19 cellular contexts compared by ENCODE assay signal in genomic region chrX:10568428-10568827, GRCh38. TPM values are rescaled to one million over a fixed set of nuclear protein-coding genes. Genes with fewer than 3 reads are reported as not detected.
DNase-seq lines count a peak whose midpoint lies in the region; ATAC-seq, FAIRE-seq and TF ChIP-seq lines count a peak whose summit lies in the region.
"Had no signal": no experiment of that assay in that cellular context is flagged by ENCODE, and none has a peak within 500 bp of the region (broad histone marks: within the 10 kb centered on the region; RNA-seq: fewer than 3 reads in every experiment).

No MANE protein-coding gene starts in this region.

- FAIRE-seq in A549 (lab: Jason Lieb, UNC): no peak
- FAIRE-seq: D721Med, G401.6, GM12892 had no signal

- H3K4me3 ChIP-seq in A549: 0 out of 3 replicates have a peak overlapping the region, but pooled peaks have one; percentile 5
- H3K4me3 ChIP-seq in Panc1 (ENCODE audit: low read depth in 2 of 2, low read length in 2 of 2): no peak overlapping the region
- H3K4me3 ChIP-seq in ectodermal cell (ENCODE audit: insufficient read depth, low read depth, low read length): no peak overlapping the region
- H3K4me3 ChIP-seq: GM23338 had no signal

- peak overlapping the region; percentile 81 to 97 for H3K27ac ChIP-seq in A549
- peak overlapping the region; percentile 23; the same call in 1 of the 2 replicates for H3K27ac ChIP-seq in Panc1 (ENCODE audit: low read length)
- H3K27ac ChIP-seq in ectodermal cell (ENCODE audit: insufficient read depth, low read depth, low read length, poor library complexity, severe bottlenecking): peak overlapping the region; percentile 16
- H3K27ac ChIP-seq: C4-2B had no signal

- ATAC-seq in A549 (peak in 1 of 2 experiments; percentile 43; a peak in 3 of 6 replicates), Panc1 (no peak), HG02588 (IDR thresholded peaks at IDR 0.05; ENCODE audit: unreplicated experiment) (no peak)
- ATAC-seq: GM23338 had no signal

- in situ Hi-C loops in Panc1 (cut with HindIII; ENCODE audit: low pct_unique_long_range_greater_than_20kb, low sequenced_read_pairs): no loop called here

- H3K9me3 ChIP-seq in A549 (peaks cover 3% of the 10 kb centered on the region; the same call in 2 of the 3 replicates), Panc1 (ENCODE audit: control insufficient read depth, insufficient read depth, low read depth, low read length) (no peaks in the 10 kb centered on the region), ectodermal cell (ENCODE audit: control insufficient read depth, low read length) (no peaks in the 10 kb centered on the region)
- H3K9me3 ChIP-seq: BE2C had no signal

- POLR2A ChIA-PET in A549 (lab: Yijun Ruan, JAX): no interaction called here
- POLR2A ChIA-PET in Panc1 (lab: Charles Lee): no interaction called here

- H3K4me2 ChIP-seq in A549: peak overlapping the region; percentile 69
- H3K4me2 ChIP-seq: GM23338 had no signal

- TF ChIP-seq RAD21 in A549 (conservative IDR thresholded peaks at IDR 0.05 in 1 of 2, IDR thresholded peaks at IDR 0.05 in 1 of 2): no peak

- H3K36me3 ChIP-seq in Panc1 (ENCODE audit: control insufficient read depth, insufficient read depth, low read length) (no peaks in the 10 kb centered on the region), ectodermal cell (ENCODE audit: control insufficient read depth, insufficient read depth, low read length) (no peaks in the 10 kb centered on the region)
- H3K36me3 ChIP-seq: BE2C had no signal

- no peak for TF ChIP-seq POLR2A in A549 (IDR thresholded peaks at IDR 0.05; ENCODE audit: low read length)

- no TSS peak for BruUV-seq in Panc1 (replicated peaks; lab: Mats Ljungman, UMichigan)

- H3K27me3 ChIP-seq in Panc1 (ENCODE audit: control insufficient read depth, insufficient read depth, low read length) (no peaks in the 10 kb centered on the region), ectodermal cell (ENCODE audit: control insufficient read depth, insufficient read depth, low read length, poor library complexity, severe bottlenecking) (no peaks in the 10 kb centered on the region)
- H3K27me3 ChIP-seq: BE2C had no signal

- TF ChIP-seq CTCF in A549 (IDR thresholded peaks at IDR 0.05): no peak
- TF ChIP-seq CTCF in Panc1 (IDR thresholded peaks at IDR 0.05): no peak

- whole genome bisulfite sequencing in A549 (ENCODE audit: missing lambda C conversion rate): 0% methylated on average over 2 of the region's 3 CpGs
- 75 to 77% methylated on average over 3 of the region's 3 CpGs for WGBS in ectodermal cell, 2 experiments

- DNase-seq in A549 (ENCODE audit: low read depth in 1 of 2, low spot score in 1 of 2) (no peak), Panc1 (ENCODE audit: low read depth, low spot score) (no peak), retina (peak; percentile 56), activated gamma-delta T cell (lab: John Stamatoyannopoulos, UW) (no peak), GOT3 (lab: John Stamatoyannopoulos, UW) (no peak)
- DNase-seq: BE2C; CD4-positive, alpha-beta memory T cell; COR-L47; DMS153; DMS79 treated with DMSO at 0.1 percent for 48 hours; EL; H9 had no signal

- CTCF ChIA-PET in A549 (lab: Yijun Ruan, JAX): no interaction called here
- CTCF ChIA-PET in Panc1 (lab: Charles Lee): no interaction called here

- TF ChIP-seq EP300 in A549 (IDR thresholded peaks at IDR 0.05): no peak

- intact Hi-C loops in Panc1 (cut with micrococcal nuclease; ENCODE audit: unreplicated experiment): no loop called here

- peaks cover 95% of the 10 kb centered on the region for H3K4me1 ChIP-seq in A549
- peaks cover 16% of the 10 kb centered on the region for H3K4me1 ChIP-seq in Panc1 (ENCODE audit: control insufficient read depth, insufficient read depth, low read length)
- no peaks in the 10 kb centered on the region for H3K4me1 ChIP-seq in ectodermal cell (ENCODE audit: control insufficient read depth, insufficient read depth, low read length)
- H3K4me1 ChIP-seq: BE2C had no signal

TF ChIP-seq in A549, 52 proteins besides CTCF, POLR2A, EP300 and RAD21:
- TF ChIP-seq HES2 (IDR thresholded peaks at IDR 0.05) (no peak), HOXB13 (CRISPR knock-in tag; IDR thresholded peaks at IDR 0.05; ENCODE audit: low read depth) (no peak), SREBF2 (IDR thresholded peaks at IDR 0.05) (no peak), BHLHE40 (IDR thresholded peaks at IDR 0.05; ENCODE audit: low read depth, low read length) (no peak), CBX2 (IDR thresholded peaks at IDR 0.05; ENCODE audit: borderline replicate concordance, low read depth) (no peak), RFX5 (IDR thresholded peaks at IDR 0.05) (no peak), EHF (CRISPR knock-in tag; IDR thresholded peaks at IDR 0.05) (no peak), TP53 (CRISPR knock-in tag; IDR thresholded peaks at IDR 0.05) (no peak), NPAS2 (CRISPR knock-in tag; IDR thresholded peaks at IDR 0.05; ENCODE audit: borderline replicate concordance) (no peak), RCOR1 (IDR thresholded peaks at IDR 0.05; ENCODE audit: low read depth, low read length) (no peak), RNF2 (IDR thresholded peaks at IDR 0.05; ENCODE audit: borderline replicate concordance, low read depth) (no peak), CEBPB (IDR thresholded peaks at IDR 0.05) (no peak), REST (IDR thresholded peaks at IDR 0.05) (no peak), ZC3H11A (IDR thresholded peaks at IDR 0.05) (no peak), USF2 (IDR thresholded peaks at IDR 0.05) (no peak), RARB (CRISPR knock-in tag; IDR thresholded peaks at IDR 0.05) (no peak)

RNA-seq across cellular contexts. Expression of gene MID1, which starts 52.0 kb away (rescaled TPM):
- polyA plus RNA-seq in A549 (2011; rRNA removed) (106 and 113 TPM in 2 replicates), A549 (2017; fragmentation: RNase III; extraction: RNeasy Plus Mini Kit Qiagen cat#74134 plus additional on column Dnase treatment) (58.3 to 59.8 TPM (median 59.5 TPM) in 3 replicates)
- 54.5 and 56.8 TPM in 2 replicates for polyA plus RNA-seq in A549 (2012; cell fraction: cytosol; rRNA removed)
- 106 and 115 TPM in 2 replicates for polyA plus RNA-seq in A549 (2012; cell fraction: nucleus; rRNA removed)
- polyA minus RNA-seq in A549 (2011; rRNA and poly(A)+ RNA removed): 178 and 200 TPM in 2 replicates
- total RNA-seq in Panc1 (2021; ENCODE audit: unreplicated experiment): 32.4 TPM
- polyA plus RNA-seq in Panc1 (2012; ENCODE audit: insufficient read length): 14.0 TPM
- 42.8 TPM for polyA plus RNA-seq in ectodermal cell (2013, experiment 1 of 4)
- 41.5 TPM for polyA plus RNA-seq in ectodermal cell (2013, experiment 2 of 4)
- 34.7 TPM for polyA plus RNA-seq in ectodermal cell (2013, experiment 3 of 4)
- polyA plus RNA-seq in ectodermal cell (2013, experiment 4 of 4): 42.3 TPM
- total RNA-seq: CD4-positive, alpha-beta memory T cell had no signal
- polyA plus RNA-seq: CD4-positive, alpha-beta memory T cell had no signal

Comparison
In these comparisons a context has a peak if more than half of its experiments do, and no peak if none do; other contexts are left out.
1. H3K27ac ChIP-seq: peak in every context shown above with its lines; median percentile 89 in A549; 23 in Panc1; 16 in ectodermal cell.